ENCODE assay signal across 13 cellular contexts in genomic region chr14:64191756-64192155, GRCh38.
A peak's percentile ranks its signal among the peaks of the same experiment; 100 is the strongest.
DNase-seq lines count a peak whose midpoint lies in the region; ATAC-seq and TF ChIP-seq lines count a peak whose summit lies in the region.
"Had no signal": no experiment of that assay in that cellular context is flagged by ENCODE, and none has a peak within 500 bp of the region (broad histone marks: within the 10 kb centered on the region; RNA-seq: fewer than 3 reads in every experiment).

No MANE protein-coding gene starts in this region.

- TF ChIP-seq CTCF in HFFc6 (IDR thresholded peaks at IDR 0.05) (no peak), astrocyte of the spinal cord (IDR thresholded peaks at IDR 0.05; ENCODE audit: low read depth, low read length) (no peak), mesothelial cell of epicardium (IDR thresholded peaks at IDR 0.05; ENCODE audit: unreplicated experiment) (no peak)

- no peak overlapping the region for H3K4me3 ChIP-seq in astrocyte of the spinal cord (ENCODE audit: low read depth, low read length)
- H3K4me3 ChIP-seq: spleen had no signal

- H3K27ac Mint-ChIP-seq in HFFc6 = peak overlapping the region; percentile 71
- H3K27ac Mint-ChIP-seq in mesothelial cell of epicardium = no peak overlapping the region

- no peaks in the 10 kb centered on the region for H3K27me3 Mint-ChIP-seq in HFFc6 (ENCODE audit: insufficient read depth)
- H3K27me3 Mint-ChIP-seq in mesothelial cell of epicardium (ENCODE audit: low read depth) = no peaks in the 10 kb centered on the region
- H3K27me3 Mint-ChIP-seq: naive thymus-derived CD4-positive, alpha-beta T cell had no signal

- H3K4me1 Mint-ChIP-seq in HFFc6 (ENCODE audit: low read depth) (peaks cover 24% of the 10 kb centered on the region), mesothelial cell of epicardium (peaks cover 16% of the 10 kb centered on the region)

- DNase-seq in AG08395 (ENCODE audit: low spot score) (peak; percentile 58), HFFc6 (peak; percentile 87), astrocyte of the spinal cord (ENCODE audit: low read depth, low spot score) (peak; percentile 83), hepatic stellate cell (ENCODE audit: low spot score) (peak; percentile 64), mesothelial cell of epicardium (ENCODE audit: low spot score in 2 of 2, unreplicated experiment in 2 of 2) (no peak), NCI-H1930 (lab: John Stamatoyannopoulos, UW) (no peak)
- DNase-seq: activated T-cell treated with anti-CD3 and anti-CD28 coated beads, Interleukin-2, amount 50 U/mL, for 1 hour; cortex of kidney; naive thymus-derived CD4-positive, alpha-beta T cell; NCI-H146; spleen had no signal

- ATAC-seq in HG03520 (IDR thresholded peaks at IDR 0.05; ENCODE audit: unreplicated experiment) (no peak), GM19351 (IDR thresholded peaks at IDR 0.05; ENCODE audit: unreplicated experiment) (no peak)
- ATAC-seq: naive thymus-derived CD4-positive, alpha-beta T cell had no signal

- H3K9me3 Mint-ChIP-seq in HFFc6 (no peaks in the 10 kb centered on the region), mesothelial cell of epicardium (no peaks in the 10 kb centered on the region)
- H3K9me3 Mint-ChIP-seq: naive thymus-derived CD4-positive, alpha-beta T cell had no signal

- H3K36me3 Mint-ChIP-seq in HFFc6 (ENCODE audit: low read depth) (peaks cover 8% of the 10 kb centered on the region; the same call in 1 of the 2 replicates), mesothelial cell of epicardium (peaks cover 13% of the 10 kb centered on the region)

- in situ Hi-C loops in astrocyte of the spinal cord (cut with HindIII; ENCODE audit: low sequenced_read_pairs) = no loop called here

- peak overlapping the region; percentile 3; the same call in 1 of the 2 replicates for H3K4me3 Mint-ChIP-seq in HFFc6
- no peak overlapping the region for H3K4me3 Mint-ChIP-seq in mesothelial cell of epicardium
- H3K4me3 Mint-ChIP-seq: naive thymus-derived CD4-positive, alpha-beta T cell had no signal

Comparison
In these comparisons a context has a peak if more than half of its experiments do, and no peak if none do; other contexts are left out.
1. DNase-seq: peak in AG08395 (single experiment), HFFc6 (single experiment), astrocyte of the spinal cord (single experiment) and hepatic stellate cell (single experiment); none in mesothelial cell of epicardium (0 of 2) and NCI-H1930 (0 of 2).